6 cellular contexts compared by ENCODE assay signal in genomic region chr19:15450528-15450890, GRCh38.
DNase-seq lines count a peak whose midpoint lies in the region; ATAC-seq and TF ChIP-seq lines count a peak whose summit lies in the region.

No MANE protein-coding gene starts in this region.

- ATAC-seq in stimulated activated effector memory CD8-positive, alpha-beta T cell treated with anti-CD3 and anti-CD28 coated beads, Interleukin-12 subunit alpha, Interleukin-12 subunit beta, amount 100 ng/mL, for 72 hours: no peak
- ATAC-seq in GM18517 (IDR thresholded peaks at IDR 0.05; ENCODE audit: unreplicated experiment): no peak

- H3K4me3 Mint-ChIP-seq in T-helper 1 cell treated with Interleukin-12 subunit alpha and Interleukin-12 subunit beta and Interleukin-4 antibody, amounts not matched to agents 30 μg/mL and 1 μg/mL, for 36 hours: peak overlapping the region; percentile 85
- peak overlapping the region; percentile 37 for H3K4me3 Mint-ChIP-seq in dendritic cell treated with granulocyte-macrophage colony-stimulating factor and Interleukin-4, amounts not matched to agents 40 ng/mL and 50 ng/mL, for 4 days
- H3K4me3 Mint-ChIP-seq in stimulated activated effector memory CD8-positive, alpha-beta T cell treated with anti-CD3 and anti-CD28 coated beads, Interleukin-12 subunit alpha, Interleukin-12 subunit beta, amount 100 ng/mL, for 72 hours: peak overlapping the region; percentile 59

- peak overlapping the region; percentile 89 for H3K27ac Mint-ChIP-seq in T-helper 1 cell treated with Interleukin-12 subunit alpha and Interleukin-12 subunit beta and Interleukin-4 antibody, amounts not matched to agents 30 μg/mL and 1 μg/mL, for 36 hours
- H3K27ac Mint-ChIP-seq in dendritic cell treated with granulocyte-macrophage colony-stimulating factor and Interleukin-4, amounts not matched to agents 40 ng/mL and 50 ng/mL, for 4 days: peak overlapping the region; percentile 74
- H3K27ac Mint-ChIP-seq in stimulated activated effector memory CD8-positive, alpha-beta T cell treated with anti-CD3 and anti-CD28 coated beads, Interleukin-12 subunit alpha, Interleukin-12 subunit beta, amount 100 ng/mL, for 72 hours: peak overlapping the region; percentile 78

- H3K36me3 Mint-ChIP-seq in T-helper 1 cell treated with Interleukin-12 subunit alpha and Interleukin-12 subunit beta and Interleukin-4 antibody, amounts not matched to agents 30 μg/mL and 1 μg/mL, for 36 hours (ENCODE audit: low read depth): peaks cover 54% of the 10 kb centered on the region
- H3K36me3 Mint-ChIP-seq in dendritic cell treated with granulocyte-macrophage colony-stimulating factor and Interleukin-4, amounts not matched to agents 40 ng/mL and 50 ng/mL, for 4 days (ENCODE audit: low read depth): peaks cover 38% of the 10 kb centered on the region
- peaks cover 75% of the 10 kb centered on the region for H3K36me3 Mint-ChIP-seq in stimulated activated effector memory CD8-positive, alpha-beta T cell treated with anti-CD3 and anti-CD28 coated beads, Interleukin-12 subunit alpha, Interleukin-12 subunit beta, amount 100 ng/mL, for 72 hours

- no peaks in the 10 kb centered on the region for H3K9me3 Mint-ChIP-seq in T-helper 1 cell treated with Interleukin-12 subunit alpha and Interleukin-12 subunit beta and Interleukin-4 antibody, amounts not matched to agents 30 μg/mL and 1 μg/mL, for 36 hours
- no peaks in the 10 kb centered on the region for H3K9me3 Mint-ChIP-seq in dendritic cell treated with granulocyte-macrophage colony-stimulating factor and Interleukin-4, amounts not matched to agents 40 ng/mL and 50 ng/mL, for 4 days
- no peaks in the 10 kb centered on the region for H3K9me3 Mint-ChIP-seq in stimulated activated effector memory CD8-positive, alpha-beta T cell treated with anti-CD3 and anti-CD28 coated beads, Interleukin-12 subunit alpha, Interleukin-12 subunit beta, amount 100 ng/mL, for 72 hours

- intact Hi-C loops in dendritic cell treated with granulocyte-macrophage colony-stimulating factor and Interleukin-4, amounts not matched to agents 40 ng/mL and 50 ng/mL, for 4 days (cut with micrococcal nuclease): loop anchor here (1.0 kb wide), 1 partner anchor 18 kb away; no protein-coding TSS in a partner anchor

- DNase-seq in T-helper 1 cell (no peak), GM10266 (ENCODE audit: extremely low spot score) (no peak)
- no peak for DNase-seq in stimulated activated effector memory CD8-positive, alpha-beta T cell treated with anti-CD3 and anti-CD28 coated beads, Interleukin-12 subunit alpha, Interleukin-12 subunit beta, amount 100 ng/mL, for 72 hours (ENCODE audit: low spot score in 2 of 2)

- peaks cover 22% of the 10 kb centered on the region for H3K4me1 Mint-ChIP-seq in T-helper 1 cell treated with Interleukin-12 subunit alpha and Interleukin-12 subunit beta and Interleukin-4 antibody, amounts not matched to agents 30 μg/mL and 1 μg/mL, for 36 hours (ENCODE audit: low read depth)
- peaks cover 16% of the 10 kb centered on the region for H3K4me1 Mint-ChIP-seq in dendritic cell treated with granulocyte-macrophage colony-stimulating factor and Interleukin-4, amounts not matched to agents 40 ng/mL and 50 ng/mL, for 4 days (ENCODE audit: low read depth)
- peaks cover 59% of the 10 kb centered on the region for H3K4me1 Mint-ChIP-seq in stimulated activated effector memory CD8-positive, alpha-beta T cell treated with anti-CD3 and anti-CD28 coated beads, Interleukin-12 subunit alpha, Interleukin-12 subunit beta, amount 100 ng/mL, for 72 hours

- no peak for TF ChIP-seq CTCF in GM10266 (IDR thresholded peaks at IDR 0.05; ENCODE audit: control insufficient read depth, insufficient read depth, low read depth, missing control alignments)

- no peaks in the 10 kb centered on the region for H3K27me3 Mint-ChIP-seq in T-helper 1 cell treated with Interleukin-12 subunit alpha and Interleukin-12 subunit beta and Interleukin-4 antibody, amounts not matched to agents 30 μg/mL and 1 μg/mL, for 36 hours (ENCODE audit: low read depth)
- H3K27me3 Mint-ChIP-seq in dendritic cell treated with granulocyte-macrophage colony-stimulating factor and Interleukin-4, amounts not matched to agents 40 ng/mL and 50 ng/mL, for 4 days: no peaks in the 10 kb centered on the region
